In genomic region chr5:126369995-126370731, GRCh38 we compare ENCODE assay signal across 9 cellular contexts. TPM values are rescaled to one million over a fixed set of nuclear protein-coding genes. Genes with fewer than 3 reads are reported as not detected.
DNase-seq lines count a peak whose midpoint lies in the region; ATAC-seq, FAIRE-seq and TF ChIP-seq lines count a peak whose summit lies in the region.
"Had no signal": no experiment of that assay in that cellular context is flagged by ENCODE, and none has a peak within 500 bp of the region (broad histone marks: within the 10 kb centered on the region; RNA-seq: fewer than 3 reads in every experiment).

No MANE protein-coding gene starts in this region.

- POLR2A ChIA-PET in HCT116 (lab: Charles Lee): no interaction called here

- FAIRE-seq in islet of Langerhans (lab: Jason Lieb, UNC): peak; percentile 69

- peak overlapping the region; percentile 87 for H2AFZ ChIP-seq in HCT116 (ENCODE audit: low read depth, low read length, poor library complexity, severe bottlenecking)
- peak overlapping the region; percentile 20 for H2AFZ ChIP-seq in smooth muscle cell (ENCODE audit: low read depth)

- H3K9ac ChIP-seq in HCT116 (ENCODE audit: low read length) (0 out of 2 replicates have a peak overlapping the region, but pooled peaks have one; percentile 2), smooth muscle cell (ENCODE audit: low read depth) (peak overlapping the region; percentile 13)

- no peaks in the 10 kb centered on the region for H3K27me3 ChIP-seq in HCT116 (ENCODE audit: insufficient read depth, low read length)
- H3K27me3 ChIP-seq in smooth muscle cell (ENCODE audit: low read depth): no peaks in the 10 kb centered on the region

- no peak for TF ChIP-seq RAD21 in HCT116 (IDR thresholded peaks at IDR 0.05; ENCODE audit: low read depth)

- ATAC-seq in HCT116: peak; percentile 69

- H3K9me2 ChIP-seq in HCT116 (ENCODE audit: insufficient read depth): no peaks in the 10 kb centered on the region

- 0 out of 6 replicates have a peak, but pooled peaks of 1 of the 3 experiments have one; percentile 13 for TF ChIP-seq CTCF in HCT116 (IDR thresholded peaks at IDR 0.05 in 2 of 3, conservative IDR thresholded peaks at IDR 0.05 in 1 of 3; ENCODE audit: borderline replicate concordance in 1 of 3, insufficient read depth in 1 of 3, low read depth in 2 of 3, low read length in 2 of 3)
- TF ChIP-seq CTCF in smooth muscle cell (IDR thresholded peaks at IDR 0.05; ENCODE audit: borderline replicate concordance, insufficient read depth, poor library complexity, severe bottlenecking): no peak

- WGBS in smooth muscle cell (ENCODE audit: low lambda C conversion rate): 68% methylated on average over 6 of the region's 6 CpGs

- H3K4me1 ChIP-seq in HCT116 (ENCODE audit: control insufficient read depth in 1 of 2, insufficient read depth in 2 of 2, low read length in 2 of 2) (peaks cover 26 to 27% of the 10 kb centered on the region in 2 experiments; a peak in 3 of 4 replicates), smooth muscle cell (ENCODE audit: low read depth) (peaks cover 31% of the 10 kb centered on the region)

- intact Hi-C loops in HCT116 (cut with micrococcal nuclease): no loop called here

- H3K36me3 ChIP-seq in HCT116 (ENCODE audit: control insufficient read depth in 1 of 2, insufficient read depth in 2 of 2, low read length in 2 of 2) (no peaks in the 10 kb centered on the region), smooth muscle cell (ENCODE audit: low read depth) (no peaks in the 10 kb centered on the region)

- RAD21 ChIA-PET in HCT116 (lab: Charles Lee; ENCODE audit: low non-redundant PET in 1 of 2, low total read pairs in 2 of 2, uncharacterized antibody in 2 of 2, unreplicated experiment in 2 of 2): no interaction called here

- H3K9me3 ChIP-seq in HCT116 (ENCODE audit: control insufficient read depth in 1 of 2, insufficient read depth in 1 of 2, low read depth in 1 of 2, low read length in 2 of 2) (no peaks in the 10 kb centered on the region), smooth muscle cell (replicated peaks; ENCODE audit: low read depth) (no peaks in the 10 kb centered on the region)

- BruUV-seq in HCT116 (replicated peaks; lab: Mats Ljungman, UMichigan): no TSS peak

- TF ChIP-seq POLR2A in HCT116 (IDR thresholded peaks at IDR 0.05; ENCODE audit: borderline replicate concordance, extremely low read depth, insufficient read depth, insufficient read length): no peak

- H3F3A ChIP-seq in smooth muscle cell (ENCODE audit: low read depth): peaks cover 6% of the 10 kb centered on the region

- H3K27ac ChIP-seq in HCT116 (ENCODE audit: low read depth, low read length) (no peak overlapping the region), smooth muscle cell (ENCODE audit: low read depth) (peak overlapping the region; percentile 48)

- DNase-seq in HCT116 (ENCODE audit: low read depth, low spot score): no peak
- peak; percentile 52 for DNase-seq in amniotic epithelial cell (ENCODE audit: low read depth)
- no peak for DNase-seq in smooth muscle cell (lab: John Stamatoyannopoulos, UW; ENCODE audit: unreplicated experiment)
- DNase-seq in CD1c-positive myeloid dendritic cell (ENCODE audit: extremely low spot score): no peak
- DNase-seq in NCI-H2081 (lab: John Stamatoyannopoulos, UW): no peak
- no peak for DNase-seq in foreskin melanocyte
- DNase-seq in H4 (ENCODE audit: low spot score): no peak
- DNase-seq: T-helper 2 cell had no signal

- H3K79me2 ChIP-seq in HCT116 (ENCODE audit: insufficient read depth, low read length) (no peaks in the 10 kb centered on the region), smooth muscle cell (ENCODE audit: low read depth) (no peaks in the 10 kb centered on the region)

- H3K4me3 ChIP-seq in HCT116 (replicated peaks in 1 of 2; ENCODE audit: low read depth in 1 of 2, low read length in 2 of 2) (no peak overlapping the region), smooth muscle cell (peak overlapping the region; percentile 16)

- peak overlapping the region; percentile 35 for H3K4me2 ChIP-seq in HCT116 (ENCODE audit: low read length)
- H3K4me2 ChIP-seq in smooth muscle cell: peak overlapping the region; percentile 27

- CTCF ChIA-PET in HCT116 (lab: Charles Lee): interaction anchor here (2.0 kb wide), 1 partner anchor 130 kb away, joined by 5 read pairs; no protein-coding TSS in a partner anchor

- no peaks in the 10 kb centered on the region for H4K20me1 ChIP-seq in HCT116 (ENCODE audit: insufficient read depth)
- H4K20me1 ChIP-seq in smooth muscle cell (ENCODE audit: low read depth): no peaks in the 10 kb centered on the region

TF ChIP-seq in HCT116, 20 proteins besides CTCF, POLR2A, EP300 and RAD21:
- no peak for TF ChIP-seq EZH2phosphoT487 (IDR thresholded peaks at IDR 0.05; ENCODE audit: borderline replicate concordance)
- TF ChIP-seq POLR2AphosphoS5 (IDR thresholded peaks at IDR 0.05; ENCODE audit: low read depth, low read length): no peak

RNA-seq across cellular contexts. Expression of gene GRAMD2B, which starts 53.0 kb away (rescaled TPM):
- total RNA-seq in HCT116 (2021; ENCODE audit: unreplicated experiment) (7.2 TPM), smooth muscle cell (27.3 and 33.1 TPM in 2 replicates)
- 3.2 and 3.3 TPM in 2 replicates for polyA plus RNA-seq in HCT116 (2012)
- 8.7 and 28.9 TPM in 2 replicates for polyA plus RNA-seq in smooth muscle cell
- 0.52 TPM in 1 of 2 replicates, not detected in the other for total RNA-seq in H4 (2014; rRNA removed; shearing (Covaris generic))
